ENCODE assay signal across 17 cellular contexts in the genomic region with DNA sequence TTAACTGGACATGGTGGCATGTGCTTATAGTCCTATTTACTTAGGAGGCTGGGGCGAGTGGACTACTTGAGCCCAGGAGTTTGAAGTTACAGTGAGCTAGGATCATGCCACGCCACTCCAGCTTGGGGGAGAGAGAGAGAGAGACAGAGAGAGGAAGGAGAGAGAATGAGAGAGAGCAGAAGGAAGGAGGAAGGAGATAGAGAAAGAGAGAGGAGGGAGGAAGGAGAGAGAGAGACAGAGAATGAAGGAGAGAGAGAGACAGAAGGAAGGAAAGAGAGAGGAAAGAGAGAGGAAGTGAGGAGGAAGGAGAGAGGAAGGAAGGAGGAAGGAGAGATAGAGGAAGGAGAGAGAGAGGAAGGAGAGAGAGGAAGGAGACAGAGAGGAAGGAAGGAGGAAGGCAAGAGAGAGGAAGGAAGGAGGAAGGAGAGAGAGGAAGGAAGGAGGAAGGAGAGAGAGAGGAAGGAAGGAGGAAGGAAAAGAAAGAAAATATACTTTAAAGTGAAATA.
"Had no signal": no experiment of that assay in that cellular context is flagged by ENCODE, and none has a peak within 500 bp of the region (broad histone marks: within the 10 kb centered on the region; RNA-seq: fewer than 3 reads in every experiment).

No MANE protein-coding gene starts in this region.

- FAIRE-seq: colon, keratinocyte had no signal

- H3K27ac ChIP-seq: coronary artery, dorsolateral prefrontal cortex, epithelial cell of prostate, esophagus squamous epithelium, gastrocnemius medialis, heart right ventricle, left lung, lower lobe of right lung had no signal

- H3K9me3 ChIP-seq: esophagus squamous epithelium, gastrocnemius medialis, heart right ventricle, left lung, lower lobe of right lung, mucosa of descending colon had no signal

- DNase-seq: dorsolateral prefrontal cortex; effector CD4-positive, alpha-beta T cell; effector memory CD4-positive, alpha-beta T cell; esophagus squamous epithelium; gastrocnemius medialis; glutamatergic neuron; hippocampal formation; left cardiac atrium; left lung; left ventricle myocardium superior; lower lobe of right lung had no signal

- H3K4me3 ChIP-seq: coronary artery, dorsolateral prefrontal cortex, esophagus squamous epithelium, gastrocnemius medialis, heart right ventricle, left lung, lower lobe of right lung, mucosa of descending colon had no signal

- H3K36me3 ChIP-seq: esophagus squamous epithelium, gastrocnemius medialis, heart right ventricle, left lung, lower lobe of right lung had no signal

- H3K4me1 ChIP-seq: esophagus squamous epithelium, gastrocnemius medialis, left lung, lower lobe of right lung had no signal

- ATAC-seq: gastrocnemius medialis, left ventricle myocardium superior had no signal

- H3K27me3 ChIP-seq: dorsolateral prefrontal cortex, esophagus squamous epithelium, gastrocnemius medialis, heart right ventricle, left lung had no signal
